9 cellular contexts compared by ENCODE assay signal in genomic region chr1:103107696-103108524, GRCh38. TPM values are rescaled to one million over a fixed set of nuclear protein-coding genes. Genes with fewer than 3 reads are reported as not detected.
A peak's percentile ranks its signal among the peaks of the same experiment; 100 is the strongest.
DNase-seq lines count a peak whose midpoint lies in the region; ATAC-seq, FAIRE-seq and TF ChIP-seq lines count a peak whose summit lies in the region.
"Had no signal": no experiment of that assay in that cellular context is flagged by ENCODE, and none has a peak within 500 bp of the region (broad histone marks: within the 10 kb centered on the region; RNA-seq: fewer than 3 reads in every experiment).

COL11A1 (minus strand) TSS chr1:103108522; CDS start chr1:103108178, 344 bp downstream.

- H3K4me3 Mint-ChIP-seq in glutamatergic neuron (ENCODE audit: unreplicated experiment) = peak within 1 kb of the TSS; percentile 90
- no peak within 1 kb of the TSS for H3K4me3 Mint-ChIP-seq in activated CD8-positive, alpha-beta T cell treated with anti-CD3 and anti-CD28 coated beads, Interleukin-2, amount 10 ng/mL, durations not matched to agents 7 days and 5 days

- H3K9me3 ChIP-seq in AG04450 (ENCODE audit: control insufficient read depth, insufficient read depth, low read length) (no peaks in the 10 kb centered on the region), RWPE2 (ENCODE audit: severe bottlenecking) (no peaks in the 10 kb centered on the region), pancreas (no peaks in the 10 kb centered on the region)

- H3K36me3 Mint-ChIP-seq in glutamatergic neuron (ENCODE audit: unreplicated experiment) = no peaks in the 10 kb centered on the region
- no peaks in the 10 kb centered on the region for H3K36me3 Mint-ChIP-seq in activated CD8-positive, alpha-beta T cell treated with anti-CD3 and anti-CD28 coated beads, Interleukin-2, amount 10 ng/mL, durations not matched to agents 7 days and 5 days (ENCODE audit: low read depth)

- intact Hi-C loops in pancreas (cut with DNase I) = loop anchor here in 1 of 3 donors (10.0 kb wide), 1 partner anchor 347 kb away; no protein-coding TSS in a partner anchor
- intact Hi-C loops in left colon (cut with DNase I, micrococcal nuclease) = no loop called here

- H3K27me3 ChIP-seq in AG04450 (ENCODE audit: control insufficient read depth, insufficient read depth, low read length) = no peaks in the 10 kb centered on the region
- H3K27me3 ChIP-seq in RWPE2 (ENCODE audit: insufficient read depth, poor library complexity, severe bottlenecking) = peaks cover 4% of the 10 kb centered on the region
- no peaks in the 10 kb centered on the region for H3K27me3 ChIP-seq in pancreas

- POLR2A ChIA-PET in AG04450 (lab: Yijun Ruan, JAX) = no interaction called here
- POLR2A ChIA-PET in activated CD8-positive, alpha-beta T cell treated with anti-CD3 and anti-CD28 coated beads, Interleukin-2, amount 10 ng/mL, durations not matched to agents 7 days and 5 days (lab: Charles Lee) = no interaction called here

- peaks cover 22% of the 10 kb centered on the region for H3K4me1 ChIP-seq in RWPE2 (ENCODE audit: insufficient read depth, poor library complexity, severe bottlenecking)
- H3K4me1 ChIP-seq in pancreas = no peaks in the 10 kb centered on the region

- peaks cover 5% of the 10 kb centered on the region for H3K4me1 Mint-ChIP-seq in glutamatergic neuron (ENCODE audit: low read depth, unreplicated experiment)
- H3K4me1 Mint-ChIP-seq in activated CD8-positive, alpha-beta T cell treated with anti-CD3 and anti-CD28 coated beads, Interleukin-2, amount 10 ng/mL, durations not matched to agents 7 days and 5 days (ENCODE audit: low read depth) = peaks cover 5% of the 10 kb centered on the region

- CTCF ChIA-PET in AG04450 (lab: Charles Lee) = interaction anchor here (1.0 to 6.0 kb wide), 7 partner anchors 8 to 407 kb away, joined by 3 to 100 read pairs (median 4); no protein-coding TSS in a partner anchor
- CTCF ChIA-PET in activated CD8-positive, alpha-beta T cell treated with anti-CD3 and anti-CD28 coated beads, Interleukin-2, amount 10 ng/mL, durations not matched to agents 7 days and 5 days (lab: Charles Lee) = interaction anchor here (2.5 kb wide), 1 partner anchor 353 kb away, joined by 16 read pairs; no protein-coding TSS in a partner anchor

- peaks cover 1% of the 10 kb centered on the region for H3K27me3 Mint-ChIP-seq in glutamatergic neuron (ENCODE audit: unreplicated experiment)
- H3K27me3 Mint-ChIP-seq in activated CD8-positive, alpha-beta T cell treated with anti-CD3 and anti-CD28 coated beads, Interleukin-2, amount 10 ng/mL, durations not matched to agents 7 days and 5 days (ENCODE audit: low read depth) = peaks cover 15% of the 10 kb centered on the region

- ATAC-seq in RWPE2 (ENCODE audit: low read depth) (no peak), pancreas (peak; percentile 10 to 29 (median 18)), GM18909 (IDR thresholded peaks at IDR 0.05; ENCODE audit: poor library complexity, unreplicated experiment) (no peak), left colon (no peak)
- ATAC-seq in activated CD8-positive, alpha-beta T cell treated with anti-CD3 and anti-CD28 coated beads, Interleukin-2, amount 10 ng/mL, durations not matched to agents 7 days and 5 days = no peak

- H3K27ac ChIP-seq in AG04450 (ENCODE audit: low read depth, low read length) (no peak within 1 kb of the TSS), RWPE2 (ENCODE audit: poor library complexity, severe bottlenecking) (peak within 1 kb of the TSS; percentile 47), pancreas (no peak within 1 kb of the TSS)

- no peak within 1 kb of the TSS for H3K27ac Mint-ChIP-seq in glutamatergic neuron (ENCODE audit: unreplicated experiment)
- no peak within 1 kb of the TSS for H3K27ac Mint-ChIP-seq in activated CD8-positive, alpha-beta T cell treated with anti-CD3 and anti-CD28 coated beads, Interleukin-2, amount 10 ng/mL, durations not matched to agents 7 days and 5 days

- no peak for FAIRE-seq in pancreas (lab: Jason Lieb, UNC)
- FAIRE-seq in GM19239 (lab: Jason Lieb, UNC) = no peak

- 2 to 4% methylated on average over 24 to 26 of the region's 26 CpGs for WGBS in pancreas, 2 donors

- H3K4me3 ChIP-seq in AG04450 (ENCODE audit: low read depth, low read length) (peak within 1 kb of the TSS; percentile 61), RWPE2 (ENCODE audit: severe bottlenecking) (no peak within 1 kb of the TSS), pancreas (peak within 1 kb of the TSS; percentile 9 to 46 (median 19))

- DNase-seq in AG04450 (ENCODE audit: low read depth, low spot score) (no peak), RWPE2 (ENCODE audit: low spot score) (no peak), glutamatergic neuron (no peak), pancreas (peak in 2 of 6 donors; percentile 8 to 49), GM19239 (ENCODE audit: insufficient read length, low spot score) (no peak), left colon (no peak)
- DNase-seq in activated CD8-positive, alpha-beta T cell treated with anti-CD3 and anti-CD28 coated beads, Interleukin-2, amount 10 ng/mL, durations not matched to agents 7 days and 5 days = no peak
- DNase-seq: Calu3 had no signal

- peaks cover 2% of the 10 kb centered on the region for H3K9me3 Mint-ChIP-seq in glutamatergic neuron (ENCODE audit: unreplicated experiment)
- no peaks in the 10 kb centered on the region for H3K9me3 Mint-ChIP-seq in activated CD8-positive, alpha-beta T cell treated with anti-CD3 and anti-CD28 coated beads, Interleukin-2, amount 10 ng/mL, durations not matched to agents 7 days and 5 days (ENCODE audit: insufficient read depth)

- H3K36me3 ChIP-seq in RWPE2 (ENCODE audit: low read depth) (no peaks in the 10 kb centered on the region), pancreas (no peaks in the 10 kb centered on the region)

- TF ChIP-seq CTCF in AG04450 (IDR thresholded peaks at IDR 0.05; ENCODE audit: low read depth, low read length) (no peak), RWPE2 (IDR thresholded peaks at IDR 0.05; ENCODE audit: poor library complexity, severe bottlenecking) (no peak), glutamatergic neuron (IDR thresholded peaks at IDR 0.05; ENCODE audit: partially characterized antibody, unreplicated experiment) (no peak), pancreas (IDR thresholded peaks at IDR 0.05) (no peak)

RNA-seq across cellular contexts. Expression of gene COL11A1, which starts in this region (rescaled TPM):
- polyA plus RNA-seq in AG04450 (2011; rRNA removed) (8.2 and 8.3 TPM in 2 replicates), pancreas (under 1 TPM; 0.38 to 0.52 TPM)
- 7.5 and 8.8 TPM in 2 replicates for polyA minus RNA-seq in AG04450 (2011; rRNA and poly(A)+ RNA removed)
- total RNA-seq in glutamatergic neuron (ENCODE audit: unreplicated experiment) (0.76 TPM), pancreas (1 to 10 TPM in 2 of 6 donors, under 1 TPM in 3, not detected in 1; 0.08 to 5.7 (median 0.25) TPM), left colon (under 1 TPM; 0.34 TPM)
- not detected for total RNA-seq in activated CD8-positive, alpha-beta T cell treated with anti-CD3 and anti-CD28 coated beads, Interleukin-2, amount 10 ng/mL, durations not matched to agents 7 days and 5 days
- total RNA-seq: Calu3 had no signal

Comparison
In these comparisons a context has a peak if more than half of its experiments do, and no peak if none do; other contexts are left out.
1. ATAC-seq: peak in pancreas (4 of 4); none in RWPE2 (single experiment), GM18909 (single experiment), left colon (single experiment) and activated CD8-positive, alpha-beta T cell treated with anti-CD3 and anti-CD28 coated beads, Interleukin-2, amount 10 ng/mL, durations not matched to agents 7 days and 5 days (single experiment).